In the genomic region with DNA sequence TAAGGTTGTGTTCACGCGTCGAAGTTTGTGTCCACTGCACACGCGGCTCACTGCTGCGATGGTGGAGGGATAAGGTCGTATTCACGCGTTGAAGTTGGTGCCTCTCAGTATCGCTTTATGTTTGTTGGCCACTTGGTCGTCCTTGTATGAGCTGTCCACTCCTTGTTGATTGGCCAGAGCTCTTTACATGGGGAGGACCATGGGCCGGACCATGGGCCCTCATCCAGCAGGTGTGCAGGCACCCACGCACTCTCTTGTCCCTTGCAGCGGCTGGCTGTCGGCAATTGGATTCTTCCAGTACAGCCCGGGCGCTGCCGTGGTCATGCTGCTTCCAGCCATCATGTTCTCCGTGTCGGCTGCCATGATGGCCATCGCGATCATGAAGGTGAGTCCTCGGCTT, we compare ENCODE assay signal across 15 cellular contexts. TPM values are rescaled to one million over a fixed set of nuclear protein-coding genes. Genes with fewer than 3 reads are reported as not detected.
DNase-seq lines count a peak whose midpoint lies in the region; ATAC-seq and TF ChIP-seq lines count a peak whose summit lies in the region.
"Had no signal": no experiment of that assay in that cellular context is flagged by ENCODE, and none has a peak within 500 bp of the region (broad histone marks: within the 10 kb centered on the region; RNA-seq: fewer than 3 reads in every experiment).

No MANE protein-coding gene starts in this region.

- POLR2A ChIA-PET in activated CD4-positive, alpha-beta T cell treated with anti-CD3 and anti-CD28 coated beads for 36 hours (lab: Charles Lee): no interaction called here
- POLR2A ChIA-PET in activated CD4-positive, alpha-beta memory T cell treated with anti-CD3 and anti-CD28 coated beads for 36 hours (lab: Charles Lee): no interaction called here

- no peak overlapping the region for H3K4me3 Mint-ChIP-seq in activated CD4-positive, alpha-beta T cell treated with anti-CD3 and anti-CD28 coated beads for 36 hours
- H3K4me3 Mint-ChIP-seq in activated CD4-positive, alpha-beta memory T cell treated with anti-CD3 and anti-CD28 coated beads for 36 hours: no peak overlapping the region
- no peak overlapping the region for H3K4me3 Mint-ChIP-seq in memory B cell

- intact Hi-C loops in activated CD4-positive, alpha-beta T cell treated with anti-CD3 and anti-CD28 coated beads for 36 hours (cut with DNase I, micrococcal nuclease): no loop called here
- intact Hi-C loops in activated CD4-positive, alpha-beta memory T cell treated with anti-CD3 and anti-CD28 coated beads for 36 hours (cut with micrococcal nuclease): no loop called here
- intact Hi-C loops in ovary (cut with DNase I): no loop called here

- peak overlapping the region; percentile 36 for H3K27ac ChIP-seq in HL-60 (replicated peaks)
- H3K27ac ChIP-seq in ovary: no peak overlapping the region
- H3K27ac ChIP-seq: GM23248, PC-9 had no signal

- TF ChIP-seq POLR2A in ovary (IDR thresholded peaks at IDR 0.05): no peak

- H3K4me3 ChIP-seq in HL-60 (replicated peaks; ENCODE audit: insufficient read depth, low read length): no peak overlapping the region
- H3K4me3 ChIP-seq in ovary: no peak overlapping the region
- H3K4me3 ChIP-seq: GM23248, PC-9 had no signal

- CTCF ChIA-PET in activated CD4-positive, alpha-beta T cell treated with anti-CD3 and anti-CD28 coated beads for 36 hours (lab: Charles Lee): interaction anchor here (1.3 kb wide), 1 partner anchor 14 kb away, joined by 3 read pairs; no protein-coding TSS in a partner anchor
- CTCF ChIA-PET in activated CD4-positive, alpha-beta memory T cell treated with anti-CD3 and anti-CD28 coated beads for 36 hours (lab: Charles Lee): interaction anchor here (0.7 to 1.6 kb wide), 8 partner anchors 14 to 147 kb away, joined by 3 to 5 read pairs (median 4); no protein-coding TSS in a partner anchor

- H3K27me3 ChIP-seq in HL-60 (ENCODE audit: insufficient read depth, poor library complexity, severe bottlenecking) (no peaks in the 10 kb centered on the region), ovary (no peaks in the 10 kb centered on the region)

- no peak for TF ChIP-seq EP300 in ovary (IDR thresholded peaks at IDR 0.05)

- ATAC-seq in activated CD4-positive, alpha-beta T cell treated with anti-CD3 and anti-CD28 coated beads for 36 hours: no peak
- no peak for ATAC-seq in memory B cell (ENCODE audit: low read depth)
- ATAC-seq in GM18502 (IDR thresholded peaks at IDR 0.05; ENCODE audit: poor library complexity, unreplicated experiment): no peak

- no peaks in the 10 kb centered on the region for H3K27me3 Mint-ChIP-seq in activated CD4-positive, alpha-beta T cell treated with anti-CD3 and anti-CD28 coated beads for 36 hours
- H3K27me3 Mint-ChIP-seq in activated CD4-positive, alpha-beta memory T cell treated with anti-CD3 and anti-CD28 coated beads for 36 hours: no peaks in the 10 kb centered on the region
- H3K27me3 Mint-ChIP-seq in memory B cell: no peaks in the 10 kb centered on the region

- H3K4me1 ChIP-seq in ovary (ENCODE audit: insufficient read depth): no peaks in the 10 kb centered on the region

- peak overlapping the region; percentile 37 for H3K27ac Mint-ChIP-seq in activated CD4-positive, alpha-beta T cell treated with anti-CD3 and anti-CD28 coated beads for 36 hours
- H3K27ac Mint-ChIP-seq in activated CD4-positive, alpha-beta memory T cell treated with anti-CD3 and anti-CD28 coated beads for 36 hours: peak overlapping the region; percentile 76
- H3K27ac Mint-ChIP-seq in memory B cell: peak overlapping the region; percentile 38

- no peaks in the 10 kb centered on the region for H3K9me3 Mint-ChIP-seq in activated CD4-positive, alpha-beta T cell treated with anti-CD3 and anti-CD28 coated beads for 36 hours (ENCODE audit: low read depth)
- no peaks in the 10 kb centered on the region for H3K9me3 Mint-ChIP-seq in activated CD4-positive, alpha-beta memory T cell treated with anti-CD3 and anti-CD28 coated beads for 36 hours
- no peaks in the 10 kb centered on the region for H3K9me3 Mint-ChIP-seq in memory B cell

- no peak for DNase-seq in activated CD4-positive, alpha-beta T cell treated with anti-CD3 and anti-CD28 coated beads for 36 hours
- no peak for DNase-seq in activated CD4-positive, alpha-beta T cell treated with anti-CD3 and anti-CD28 coated beads, Interleukin-2, amount 50 U/mL, for 48 hours
- DNase-seq in HL-60 (ENCODE audit: low read depth in 1 of 2, low spot score in 1 of 2): no peak
- no peak for DNase-seq in activated CD4-positive, alpha-beta memory T cell treated with anti-CD3 and anti-CD28 coated beads for 36 hours
- no peak for DNase-seq in memory B cell (ENCODE audit: low spot score in 2 of 2)
- no peak for DNase-seq in cerebellum (ENCODE audit: low spot score)
- DNase-seq in ovary: no peak
- DNase-seq: C1 segment of cervical spinal cord, GM23248, KG1, NCI-H1092, NCI-H345, NCI-H526 treated with DMSO at 0.1 percent for 48 hours, PC-9 had no signal

- H3K9me3 ChIP-seq in ovary: no peaks in the 10 kb centered on the region

- TF ChIP-seq CTCF in HL-60 (IDR thresholded peaks at IDR 0.05; ENCODE audit: insufficient read depth, low read length) (no peak), ovary (IDR thresholded peaks at IDR 0.05) (no peak)

- no peaks in the 10 kb centered on the region for H3K36me3 ChIP-seq in ovary

- peaks cover 16% of the 10 kb centered on the region for H3K4me1 Mint-ChIP-seq in activated CD4-positive, alpha-beta T cell treated with anti-CD3 and anti-CD28 coated beads for 36 hours
- peaks cover 26% of the 10 kb centered on the region for H3K4me1 Mint-ChIP-seq in activated CD4-positive, alpha-beta memory T cell treated with anti-CD3 and anti-CD28 coated beads for 36 hours (ENCODE audit: low read depth)
- peaks cover 5% of the 10 kb centered on the region for H3K4me1 Mint-ChIP-seq in memory B cell

- peaks cover 10% of the 10 kb centered on the region for H3K36me3 Mint-ChIP-seq in activated CD4-positive, alpha-beta T cell treated with anti-CD3 and anti-CD28 coated beads for 36 hours (ENCODE audit: low read depth)
- H3K36me3 Mint-ChIP-seq in activated CD4-positive, alpha-beta memory T cell treated with anti-CD3 and anti-CD28 coated beads for 36 hours: peaks cover 10% of the 10 kb centered on the region
- H3K36me3 Mint-ChIP-seq in memory B cell: peaks cover 11% of the 10 kb centered on the region

- 93 to 97% (median 94%) methylated on average over 22 to 23 of the region's 23 CpGs for WGBS in ovary, 3 donors

RNA-seq across cellular contexts. Expression of a gene that starts 17.6 kb away (rescaled TPM):
- total RNA-seq in activated CD4-positive, alpha-beta T cell treated with anti-CD3 and anti-CD28 coated beads for 36 hours: 1 to 10 TPM; 5.6 to 6.1 TPM
- 1 to 10 TPM; 5.7 to 5.8 TPM for total RNA-seq in activated CD4-positive, alpha-beta memory T cell treated with anti-CD3 and anti-CD28 coated beads for 36 hours
- 4.0 TPM for total RNA-seq in cerebellum
- total RNA-seq in ovary: 10 to 100 TPM in 1 of 7 donors, 1 to 10 TPM in 6; 2.6 to 13.7 (median 4.6) TPM
- polyA plus RNA-seq in ovary: 1 to 10 TPM in 1 of 2 donors, not detected in 1; 2.3 TPM

RNA-seq across cellular contexts. Expression of a gene that starts 17.6 kb away (rescaled TPM):
- 10 to 100 TPM; 20.5 to 25.6 TPM for total RNA-seq in activated CD4-positive, alpha-beta T cell treated with anti-CD3 and anti-CD28 coated beads for 36 hours
- total RNA-seq in activated CD4-positive, alpha-beta memory T cell treated with anti-CD3 and anti-CD28 coated beads for 36 hours: 10 to 100 TPM; 24.2 to 28.4 TPM
- total RNA-seq in cerebellum (19.6 TPM), ovary (10 to 100 TPM; 32.0 to 87.0 (median 62.6) TPM)
- 10 to 100 TPM; 11.7 to 31.1 TPM for polyA plus RNA-seq in ovary

RNA-seq across cellular contexts. Expression of a gene that starts 18.2 kb away (rescaled TPM):
- 10 to 100 TPM; 56.0 to 78.1 TPM for total RNA-seq in activated CD4-positive, alpha-beta T cell treated with anti-CD3 and anti-CD28 coated beads for 36 hours
- total RNA-seq in activated CD4-positive, alpha-beta memory T cell treated with anti-CD3 and anti-CD28 coated beads for 36 hours: 10 to 100 TPM; 63.7 to 66.2 TPM
- 40.3 TPM for total RNA-seq in cerebellum
- 10 to 100 TPM; 35.9 to 65.4 (median 50.7) TPM for total RNA-seq in ovary
- polyA plus RNA-seq in ovary: 10 to 100 TPM in 1 of 2 donors, 1 to 10 TPM in 1; 5.9 to 48.7 TPM

RNA-seq across cellular contexts. Expression of a gene that starts 37.5 kb away (rescaled TPM):
- 10 to 100 TPM; 84.5 to 88.5 TPM for total RNA-seq in activated CD4-positive, alpha-beta T cell treated with anti-CD3 and anti-CD28 coated beads for 36 hours
- 100 to 1,000 TPM; 108 to 110 TPM for total RNA-seq in activated CD4-positive, alpha-beta memory T cell treated with anti-CD3 and anti-CD28 coated beads for 36 hours
- total RNA-seq in cerebellum (37.5 TPM), ovary (10 to 100 TPM; 54.2 to 87.3 (median 65.4) TPM)
- polyA plus RNA-seq in ovary: 10 to 100 TPM in 1 of 2 donors, under 1 TPM in 1; 0.57 to 65.6 TPM

RNA-seq across cellular contexts. Expression of a gene that starts 59.4 kb away (rescaled TPM):
- total RNA-seq in activated CD4-positive, alpha-beta T cell treated with anti-CD3 and anti-CD28 coated beads for 36 hours: 10 to 100 TPM; 22.5 to 28.8 TPM
- 10 to 100 TPM; 23.3 to 24.2 TPM for total RNA-seq in activated CD4-positive, alpha-beta memory T cell treated with anti-CD3 and anti-CD28 coated beads for 36 hours
- total RNA-seq in cerebellum: 2.0 TPM
- 10 to 100 TPM in 6 of 7 donors, 1 to 10 TPM in 1; 4.2 to 26.6 (median 14.4) TPM for total RNA-seq in ovary
- polyA plus RNA-seq in ovary: 1 to 10 TPM in 1 of 2 donors, under 1 TPM in 1; 0.63 to 5.4 TPM
